1 cellular context compared by ENCODE assay signal in genomic region chr18:2570772-2571199, GRCh38.
TF ChIP-seq lines count a peak whose summit lies in the region.

No MANE protein-coding gene starts in this region.

TF ChIP-seq in K562, 482 proteins besides CTCF, POLR2A, EP300 and RAD21 (continued from another document and continues in another):
- no peak for TF ChIP-seq ARID2 (IDR thresholded peaks at IDR 0.05)
- TF ChIP-seq MED1 (CRISPR knock-in tag; IDR thresholded peaks at IDR 0.05; ENCODE audit: borderline replicate concordance) = no peak
- no peak for TF ChIP-seq FOXA3 (CRISPR knock-in tag; conservative IDR thresholded peaks at IDR 0.05 in 1 of 2, IDR thresholded peaks at IDR 0.05 in 1 of 2)
- TF ChIP-seq CHAMP1 (IDR thresholded peaks at IDR 0.05) = no peak
- no peak for TF ChIP-seq BRD4 (IDR thresholded peaks at IDR 0.05)
- TF ChIP-seq IRF2 (CRISPR knock-in tag; IDR thresholded peaks at IDR 0.05) = no peak
- TF ChIP-seq CEBPG (CRISPR knock-in tag; IDR thresholded peaks at IDR 0.05) = peak; percentile 5; the same call in 1 of the 2 replicates
- TF ChIP-seq CEBPG (tag; conservative IDR thresholded peaks at IDR 0.05 in 1 of 2, IDR thresholded peaks at IDR 0.05 in 1 of 2) = peak in 1 of 2 experiments; percentile 62; a peak in 3 of 4 replicates
- TF ChIP-seq ZBTB8A (IDR thresholded peaks at IDR 0.05; ENCODE audit: partially characterized antibody) = no peak
- TF ChIP-seq SMARCA4 (IDR thresholded peaks at IDR 0.05) = peak; percentile 70; the same call in 1 of the 2 replicates
- TF ChIP-seq ZNF586 (CRISPR knock-in tag; conservative IDR thresholded peaks at IDR 0.05) = no peak
- no peak for TF ChIP-seq ZSCAN32 (CRISPR knock-in tag; IDR thresholded peaks at IDR 0.05)
- peak; percentile 27; the same call in 1 of the 2 replicates for TF ChIP-seq ZEB2 (IDR thresholded peaks at IDR 0.05)
- TF ChIP-seq PHF8 (IDR thresholded peaks at IDR 0.05; ENCODE audit: borderline replicate concordance, low read length) = no peak
- no peak for TF ChIP-seq CREBBP (IDR thresholded peaks at IDR 0.05; ENCODE audit: low read depth, low read length)
- TF ChIP-seq ARID4B (CRISPR knock-in tag; IDR thresholded peaks at IDR 0.05) = no peak
- TF ChIP-seq ZNF740 (CRISPR knock-in tag; IDR thresholded peaks at IDR 0.05) = no peak
- no peak for TF ChIP-seq ZNF740 (tag; IDR thresholded peaks at IDR 0.05)
- TF ChIP-seq E2F5 (CRISPR knock-in tag; IDR thresholded peaks at IDR 0.05) = no peak; the same call in 1 of the 2 replicates
- peak; percentile 69; the same call in 1 of the 2 replicates for TF ChIP-seq LARP7 (IDR thresholded peaks at IDR 0.05)
- TF ChIP-seq MCM3 (IDR thresholded peaks at IDR 0.05) = no peak
- TF ChIP-seq ZNF263 (CRISPR knock-in tag; IDR thresholded peaks at IDR 0.05; ENCODE audit: borderline replicate concordance) = 0 out of 2 replicates have a peak, but pooled peaks have one; percentile 59
- no peak for TF ChIP-seq KLF6 (CRISPR knock-in tag; IDR thresholded peaks at IDR 0.05; ENCODE audit: borderline replicate concordance)
- TF ChIP-seq NR2C2 (CRISPR knock-in tag; IDR thresholded peaks at IDR 0.05) = no peak
- no peak for TF ChIP-seq NR2C2 (tag; IDR thresholded peaks at IDR 0.05)
- TF ChIP-seq ZNF316 (IDR thresholded peaks at IDR 0.05) = no peak
- TF ChIP-seq ZNF75A (CRISPR knock-in tag; IDR thresholded peaks at IDR 0.05) = no peak
- TF ChIP-seq POLR2B (IDR thresholded peaks at IDR 0.05; ENCODE audit: low read depth, partially characterized antibody) = peak; percentile 40
- no peak for TF ChIP-seq GATAD2A (IDR thresholded peaks at IDR 0.05)
- no peak for TF ChIP-seq HEY1 (CRISPR knock-in tag; IDR thresholded peaks at IDR 0.05; ENCODE audit: borderline replicate concordance)
- no peak for TF ChIP-seq GTF2B (IDR thresholded peaks at IDR 0.05; ENCODE audit: extremely low read depth, insufficient read length)
- TF ChIP-seq USF1 (CRISPR knock-in tag; IDR thresholded peaks at IDR 0.05) = no peak
- TF ChIP-seq MYC (IDR thresholded peaks at IDR 0.05; ENCODE audit: low read depth, low read length) = no peak
- no peak for TF ChIP-seq MYC (CRISPR knock-in tag; IDR thresholded peaks at IDR 0.05; ENCODE audit: borderline replicate concordance, low read depth)
- TF ChIP-seq ZNF830 (CRISPR knock-in tag; IDR thresholded peaks at IDR 0.05) = no peak
- TF ChIP-seq TRIM24 (IDR thresholded peaks at IDR 0.05) = peak in 1 of 2 experiments; percentile 30; a peak in 1 of 4 replicates
- TF ChIP-seq NKRF (IDR thresholded peaks at IDR 0.05; ENCODE audit: borderline replicate concordance) = peak; percentile 53; the same call in 1 of the 2 replicates
- TF ChIP-seq NFXL1 (CRISPR knock-in tag; IDR thresholded peaks at IDR 0.05) = no peak
- TF ChIP-seq DIDO1 (tag; IDR thresholded peaks at IDR 0.05; ENCODE audit: low read depth) = no peak
- no peak for TF ChIP-seq GTF2E2 (tag; IDR thresholded peaks at IDR 0.05)
- TF ChIP-seq PBX2 (CRISPR knock-in tag; IDR thresholded peaks at IDR 0.05; ENCODE audit: low read depth) = no peak
- TF ChIP-seq PBX2 (tag; conservative IDR thresholded peaks at IDR 0.05; ENCODE audit: low read depth) = 0 out of 2 replicates have a peak, but pooled peaks have one; percentile 27
- peak; percentile 89; the same call in 1 of the 2 replicates for TF ChIP-seq AFF4 (CRISPR knock-in tag; IDR thresholded peaks at IDR 0.05)
- 0 out of 2 replicates have a peak, but pooled peaks have one; percentile 35 for TF ChIP-seq HES1 (IDR thresholded peaks at IDR 0.05; ENCODE audit: low read depth)
- no peak; the same call in 1 of the 2 replicates for TF ChIP-seq EGR1 (conservative IDR thresholded peaks at IDR 0.05)
- TF ChIP-seq SNIP1 (IDR thresholded peaks at IDR 0.05; ENCODE audit: low read depth) = no peak
- no peak for TF ChIP-seq ZNF197 (CRISPR knock-in tag; IDR thresholded peaks at IDR 0.05; ENCODE audit: low read depth)
- TF ChIP-seq PRMT5 (CRISPR knock-in tag; IDR thresholded peaks at IDR 0.05) = no peak
